ENCODE assay signal across 7 cellular contexts in genomic region chr3:41198950-41199865, GRCh38. TPM values are rescaled to one million over a fixed set of nuclear protein-coding genes. Genes with fewer than 3 reads are reported as not detected.
DNase-seq lines count a peak whose midpoint lies in the region; ATAC-seq and TF ChIP-seq lines count a peak whose summit lies in the region.

Gene CTNNB1 (plus strand): TSS chr3:41199505. CDS start chr3:41224069, 24,564 bp downstream.

- peak within 1 kb of the TSS; percentile 100 for H3K27ac ChIP-seq in hepatocyte

- peak within 1 kb of the TSS; percentile 53 for H3K4me3 ChIP-seq in astrocyte of the cerebellum (ENCODE audit: low read depth, low read length)
- H3K4me3 ChIP-seq in hepatocyte = peak within 1 kb of the TSS; percentile 77

- DNase-seq in GM13977 (ENCODE audit: low spot score) = peak; percentile 85
- DNase-seq in NCI-H146 treated with DMSO at 0.1 percent for 48 hours (lab: John Stamatoyannopoulos, UW; ENCODE audit: unreplicated experiment) = peak; percentile 34
- DNase-seq in T-helper 22 cell (ENCODE audit: low read depth) = peak; percentile 84
- peak; percentile 88 for DNase-seq in astrocyte of the cerebellum (ENCODE audit: low read depth)
- DNase-seq in hepatocyte (ENCODE audit: low spot score) = peak; percentile 97
- DNase-seq in retina = peak; percentile 99

- H3K79me2 ChIP-seq in hepatocyte = peaks cover 52% of the 10 kb centered on the region

- no peaks in the 10 kb centered on the region for H3K9me3 ChIP-seq in hepatocyte (ENCODE audit: low read depth)

- peak within 1 kb of the TSS; percentile 96 for H2AFZ ChIP-seq in hepatocyte

- peak; percentile 75 for ATAC-seq in HG02840 (IDR thresholded peaks at IDR 0.05; ENCODE audit: low FRiP score, unreplicated experiment)

- H3K36me3 ChIP-seq in hepatocyte (replicated peaks; ENCODE audit: insufficient read depth, low read depth) = no peaks in the 10 kb centered on the region

- no peaks in the 10 kb centered on the region for H3K9me2 ChIP-seq in hepatocyte (replicated peaks; ENCODE audit: insufficient read depth)

- in situ Hi-C loops in GM13977 (cut with MboI; ENCODE audit: low pct_unique_long_range_greater_than_20kb, low sequenced_read_pairs, unreplicated experiment) (no loop called here), astrocyte of the cerebellum (cut with HindIII; ENCODE audit: low sequenced_read_pairs) (no loop called here)

- peaks cover 43% of the 10 kb centered on the region for H4K20me1 ChIP-seq in hepatocyte (ENCODE audit: insufficient read depth, poor library complexity, severe bottlenecking)

- peak within 1 kb of the TSS; percentile 88 for H3K4me2 ChIP-seq in hepatocyte

- no peaks in the 10 kb centered on the region for H3K27me3 ChIP-seq in hepatocyte

- peaks cover 15% of the 10 kb centered on the region for H3K4me1 ChIP-seq in hepatocyte (ENCODE audit: insufficient read depth)

- WGBS in hepatocyte (ENCODE audit: low lambda C conversion rate, missing lambda C conversion rate) = under 1% methylated on average over 57 of the region's 112 CpGs

- TF ChIP-seq CTCF in GM13977 (IDR thresholded peaks at IDR 0.05; ENCODE audit: extremely low read depth, insufficient read depth, missing control alignments) = no peak
- no peak for TF ChIP-seq CTCF in astrocyte of the cerebellum (IDR thresholded peaks at IDR 0.05; ENCODE audit: low read depth, low read length, missing control alignments)
- TF ChIP-seq CTCF in hepatocyte (IDR thresholded peaks at IDR 0.05; ENCODE audit: poor library complexity) = peak; percentile 28

RNA-seq across cellular contexts. Expression of gene CTNNB1, which starts in this region (rescaled TPM):
- 623 and 663 TPM in 2 replicates for total RNA-seq in hepatocyte
- 109 and 137 TPM in 2 replicates for polyA plus RNA-seq in hepatocyte

Comparison
In these comparisons a context has a peak if more than half of its experiments do, and no peak if none do; other contexts are left out.
1. Peak in every context shown above with its lines: DNase-seq, ATAC-seq, H3K4me3 ChIP-seq and H3K27ac ChIP-seq.
2. DNase-seq: peak in every context shown above with its lines; median percentile 99 in retina; 97 in hepatocyte; 88 in astrocyte of the cerebellum; 85 in GM13977; 84 in T-helper 22 cell; 34 in NCI-H146 treated with DMSO at 0.1 percent for 48 hours.